In genomic region chr15:31811641-31812040, GRCh38 we compare ENCODE assay signal across 19 cellular contexts. TPM values are rescaled to one million over a fixed set of nuclear protein-coding genes. Genes with fewer than 3 reads are reported as not detected.
DNase-seq lines count a peak whose midpoint lies in the region; ATAC-seq and TF ChIP-seq lines count a peak whose summit lies in the region.
"Had no signal": no experiment of that assay in that cellular context is flagged by ENCODE, and none has a peak within 500 bp of the region (broad histone marks: within the 10 kb centered on the region; RNA-seq: fewer than 3 reads in every experiment).

No MANE protein-coding gene starts in this region.

- H3K27me3 Mint-ChIP-seq in CD14-positive monocyte (ENCODE audit: low read depth in 3 of 3): peaks cover 0 to 8% (median 4%) of the 10 kb centered on the region in 3 donors
- H3K27me3 Mint-ChIP-seq: CD4-positive, alpha-beta T cell had no signal

- H3K4me3 Mint-ChIP-seq in CD14-positive monocyte: no peak overlapping the region
- H3K4me3 Mint-ChIP-seq: CD4-positive, alpha-beta T cell had no signal

- H3K27me3 ChIP-seq in HAP-1 (ENCODE audit: low read depth): no peaks in the 10 kb centered on the region

- intact Hi-C loops in CD14-positive monocyte (cut with micrococcal nuclease): no loop called here

- H3K9me3 Mint-ChIP-seq in CD14-positive monocyte: peaks cover 0 to 8% (median 2%) of the 10 kb centered on the region in 7 donors
- H3K9me3 Mint-ChIP-seq: CD4-positive, alpha-beta T cell had no signal

- ATAC-seq in HG02973 (IDR thresholded peaks at IDR 0.05; ENCODE audit: unreplicated experiment): no peak
- ATAC-seq: A549, HepG2, PC-3 had no signal

- no peaks in the 10 kb centered on the region for H3K36me3 Mint-ChIP-seq in CD14-positive monocyte

- no peak overlapping the region for H3K4me3 ChIP-seq in HAP-1
- H3K4me3 ChIP-seq: A549, GM23248 had no signal

- no peaks in the 10 kb centered on the region for H3K36me3 ChIP-seq in HAP-1 (replicated peaks)

- H3K27ac ChIP-seq in caudate nucleus (ENCODE audit: low read depth, low read length): peak overlapping the region; percentile 72
- H3K27ac ChIP-seq: A549, GM23248, KMS-11 had no signal

- in situ Hi-C loops in HAP-1 (cut with MboI; ENCODE audit: low sequenced_read_pairs): no loop called here

- H3K27ac Mint-ChIP-seq in CD14-positive monocyte: no peak overlapping the region
- H3K27ac Mint-ChIP-seq: CD4-positive, alpha-beta T cell had no signal

- H3K9me3 ChIP-seq in HAP-1: no peaks in the 10 kb centered on the region
- H3K9me3 ChIP-seq: A549 had no signal

- no peaks in the 10 kb centered on the region for H3K4me1 ChIP-seq in HAP-1
- H3K4me1 ChIP-seq: A549 had no signal

- peak; percentile 89 for DNase-seq in Ammon's horn (ENCODE audit: low spot score)
- peak in 52 of 61 donors; percentile 23 to 95 (median 52) for DNase-seq in caudate nucleus (lab: John Stamatoyannopoulos, UW)
- DNase-seq in hypothalamus (lab: John Stamatoyannopoulos, UW): peak in 39 of 51 donors; percentile 15 to 85 (median 58)
- peak; percentile 74 for DNase-seq in putamen (ENCODE audit: low spot score)
- no peak for DNase-seq in HAP-1 (ENCODE audit: low spot score in 2 of 2)
- DNase-seq in CD14-positive monocyte (ENCODE audit: low spot score): no peak
- DNase-seq: CD4-positive, alpha-beta T cell; DMS79; GM23248; NCI-H1092; NCI-H2107; NCI-H226; NCI-H69; NK-92 treated with Interleukin-12 subunit alpha and Interleukin-12 subunit beta, amount 100 ng/mL, for 24 hours; PC-3 had no signal

- H3K4me1 Mint-ChIP-seq in CD14-positive monocyte: no peaks in the 10 kb centered on the region

- TF ChIP-seq CTCF in CD14-positive monocyte (IDR thresholded peaks at IDR 0.05): no peak

RNA-seq across cellular contexts. Expression of gene OTUD7A, which starts 58.8 kb away (rescaled TPM):
- under 1 TPM; 0.05 to 0.20 TPM for polyA plus RNA-seq in CD14-positive monocyte

Comparison
In these comparisons a context has a peak if more than half of its experiments do, and no peak if none do; other contexts are left out.
1. DNase-seq: peak in Ammon's horn (single experiment), caudate nucleus (52 of 61), hypothalamus (39 of 51) and putamen (single experiment); none in HAP-1 (0 of 2) and CD14-positive monocyte (single experiment).